9 cellular contexts compared by ENCODE assay signal in the genomic region with DNA sequence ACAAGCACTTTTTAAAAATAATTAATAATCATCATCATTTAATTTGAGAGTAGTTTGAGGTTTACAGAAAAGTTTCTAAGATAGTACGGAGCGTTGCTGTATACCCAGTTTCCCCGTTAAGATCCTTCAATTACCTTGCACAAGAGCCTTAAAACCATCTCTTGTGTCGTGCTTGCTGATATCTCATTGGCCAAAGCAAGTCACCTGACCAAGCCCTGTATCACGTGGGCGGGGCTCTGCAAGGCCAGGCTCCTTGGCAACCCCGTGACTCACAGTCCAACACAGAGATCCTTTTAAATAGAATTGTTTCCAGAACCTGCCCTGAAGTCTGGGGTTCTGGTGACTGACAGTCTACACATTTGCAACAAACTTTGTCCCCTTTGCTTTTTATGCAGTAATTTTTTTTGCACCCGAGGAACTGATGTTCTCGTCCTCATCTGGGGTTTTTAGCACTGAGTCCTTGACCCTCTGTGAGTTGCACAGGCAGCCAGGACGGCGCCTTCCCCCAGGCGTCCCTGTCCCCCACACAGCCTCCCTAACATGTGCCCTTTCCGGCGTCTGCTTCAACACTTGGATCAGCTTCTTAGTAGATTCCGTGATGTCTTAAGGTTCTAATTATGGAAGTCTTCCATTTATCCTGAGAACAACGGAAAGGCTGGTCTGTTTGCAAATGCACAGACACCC.
DNase-seq lines count a peak whose midpoint lies in the region; ATAC-seq and TF ChIP-seq lines count a peak whose summit lies in the region.
"Had no signal": no experiment of that assay in that cellular context is flagged by ENCODE, and none has a peak within 500 bp of the region (broad histone marks: within the 10 kb centered on the region; RNA-seq: fewer than 3 reads in every experiment).

No MANE protein-coding gene starts in this region.

- H3K27ac ChIP-seq in aorta (ENCODE audit: low read depth in 1 of 2, low read length in 2 of 2), result peak overlapping the region; percentile 62 to 71

- DNase-seq in Caki2 (ENCODE audit: low read depth), result peak; percentile 59
- peak; percentile 86 for DNase-seq in MV-4-11 (lab: John Stamatoyannopoulos, UW)
- peak; percentile 60 for DNase-seq in dermis blood vessel endothelial cell
- no peak for DNase-seq in mesothelial cell of epicardium (ENCODE audit: low spot score in 2 of 2, unreplicated experiment in 2 of 2)
- DNase-seq in aorta, result peak; percentile 88 to 90
- DNase-seq in DMS79 treated with DMSO at 0.1 percent for 48 hours (lab: John Stamatoyannopoulos, UW), result no peak
- DNase-seq in NOMO-1 treated with dmso at 0.1 percent for 144 hours (lab: John Stamatoyannopoulos, UW; ENCODE audit: unreplicated experiment), result no peak

- 23 to 25% methylated on average over 16 of the region's 16 CpGs for WGBS in aorta, 2 donors

- intact Hi-C loops in aorta (cut with DNase I), result no loop called here

- no peak overlapping the region for H3K4me3 Mint-ChIP-seq in mesothelial cell of epicardium
- no peak overlapping the region for H3K4me3 Mint-ChIP-seq in activated T-helper 17 cell treated with anti-CD3 and anti-CD28 coated beads, Interleukin-2, amount 50 U/mL, for 72 hours

- H3K27me3 Mint-ChIP-seq in mesothelial cell of epicardium (ENCODE audit: low read depth), result no peaks in the 10 kb centered on the region
- peaks cover 19% of the 10 kb centered on the region for H3K27me3 Mint-ChIP-seq in activated T-helper 17 cell treated with anti-CD3 and anti-CD28 coated beads, Interleukin-2, amount 50 U/mL, for 72 hours

- peak; percentile 72 for ATAC-seq in aorta (ENCODE audit: low FRiP score)
- no peak for ATAC-seq in activated T-helper 17 cell treated with anti-CD3 and anti-CD28 coated beads, Interleukin-2, amount 50 U/mL, for 72 hours (replicated peaks)

- peaks cover 8% of the 10 kb centered on the region for H3K9me3 Mint-ChIP-seq in mesothelial cell of epicardium
- no peaks in the 10 kb centered on the region for H3K9me3 Mint-ChIP-seq in activated T-helper 17 cell treated with anti-CD3 and anti-CD28 coated beads, Interleukin-2, amount 50 U/mL, for 72 hours

- H3K4me1 ChIP-seq in aorta (ENCODE audit: control insufficient read depth in 1 of 2, insufficient read depth in 2 of 2, low read length in 2 of 2), result peaks cover 4 to 7% of the 10 kb centered on the region in 2 donors

- TF ChIP-seq CTCF in mesothelial cell of epicardium (IDR thresholded peaks at IDR 0.05; ENCODE audit: unreplicated experiment), result no peak

- no peaks in the 10 kb centered on the region for H3K36me3 ChIP-seq in aorta (ENCODE audit: control insufficient read depth in 1 of 2, insufficient read depth in 2 of 2, low read length in 1 of 2)
- H3K36me3 ChIP-seq: upper lobe of left lung had no signal

- H3K4me3 ChIP-seq in aorta (ENCODE audit: low read length in 2 of 2), result no peak overlapping the region
- H3K4me3 ChIP-seq: upper lobe of left lung had no signal

- H3K4me1 Mint-ChIP-seq in mesothelial cell of epicardium, result peaks cover 23% of the 10 kb centered on the region
- H3K4me1 Mint-ChIP-seq in activated T-helper 17 cell treated with anti-CD3 and anti-CD28 coated beads, Interleukin-2, amount 50 U/mL, for 72 hours, result no peaks in the 10 kb centered on the region

- in situ Hi-C loops in Caki2 (cut with HindIII; ENCODE audit: low pct_unique_long_range_greater_than_20kb, low sequenced_read_pairs), result no loop called here

- no peaks in the 10 kb centered on the region for H3K9me3 ChIP-seq in aorta (ENCODE audit: control insufficient read depth, low read length)

- no peaks in the 10 kb centered on the region for H3K27me3 ChIP-seq in aorta (ENCODE audit: control insufficient read depth in 1 of 2, insufficient read depth in 2 of 2, low read length in 1 of 2)
- H3K27me3 ChIP-seq: upper lobe of left lung had no signal

- peak overlapping the region; percentile 59 for H3K27ac Mint-ChIP-seq in mesothelial cell of epicardium
- H3K27ac Mint-ChIP-seq in activated T-helper 17 cell treated with anti-CD3 and anti-CD28 coated beads, Interleukin-2, amount 50 U/mL, for 72 hours, result no peak overlapping the region

- H3K36me3 Mint-ChIP-seq in mesothelial cell of epicardium, result peaks cover 22% of the 10 kb centered on the region
- no peaks in the 10 kb centered on the region for H3K36me3 Mint-ChIP-seq in activated T-helper 17 cell treated with anti-CD3 and anti-CD28 coated beads, Interleukin-2, amount 50 U/mL, for 72 hours (ENCODE audit: low read depth)

Comparison
In these comparisons a context has a peak if more than half of its experiments do, and no peak if none do; other contexts are left out.
1. DNase-seq: peak in Caki2 (single experiment), MV-4-11 (single experiment), dermis blood vessel endothelial cell (single experiment) and aorta (2 of 2); none in mesothelial cell of epicardium (0 of 2), DMS79 treated with DMSO at 0.1 percent for 48 hours (single experiment) and NOMO-1 treated with dmso at 0.1 percent for 144 hours (single experiment).